13 cellular contexts compared by ENCODE assay signal in the genomic region with DNA sequence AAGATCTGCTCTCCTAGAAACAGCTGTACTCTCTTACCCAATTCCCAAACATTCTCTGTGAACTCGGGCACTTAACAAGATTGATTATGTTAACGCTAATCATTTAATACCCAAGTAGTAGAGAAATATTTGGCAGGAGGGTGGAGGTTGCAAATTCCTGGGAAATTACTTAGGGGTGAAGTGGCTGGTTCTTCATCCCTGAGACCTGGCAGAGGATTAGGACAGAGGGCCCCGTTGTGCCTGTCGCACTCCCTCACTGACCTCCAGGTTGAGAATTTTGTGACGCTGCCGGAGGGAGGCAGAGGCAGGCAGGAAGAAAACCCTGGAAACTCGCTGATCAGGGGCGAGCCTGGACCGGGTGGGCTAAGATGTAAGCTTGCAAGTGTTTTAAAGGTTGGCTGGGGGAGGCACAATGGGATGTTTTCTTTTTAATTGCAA.
DNase-seq lines count a peak whose midpoint lies in the region; ATAC-seq and TF ChIP-seq lines count a peak whose summit lies in the region.
"Had no signal": no experiment of that assay in that cellular context is flagged by ENCODE, and none has a peak within 500 bp of the region (broad histone marks: within the 10 kb centered on the region; RNA-seq: fewer than 3 reads in every experiment).

No MANE protein-coding gene starts in this region.

- H2BK12ac ChIP-seq in H9 (ENCODE audit: insufficient read length, low read depth, low read length) = no peak overlapping the region

- H3K79me1 ChIP-seq in H9 (ENCODE audit: insufficient read depth, low read depth, low read length, poor library complexity, severe bottlenecking) = peaks cover 3% of the 10 kb centered on the region

- TF ChIP-seq POLR2A in transverse colon (IDR thresholded peaks at IDR 0.05) = no peak

- TF ChIP-seq CTCF in H9 (conservative IDR thresholded peaks at IDR 0.05) (no peak), endodermal cell (conservative IDR thresholded peaks at IDR 0.05) (no peak), transverse colon (IDR thresholded peaks at IDR 0.05) (no peak)

- H3K9me3 ChIP-seq in H9 (ENCODE audit: control insufficient read depth, low read depth, low read length) = no peaks in the 10 kb centered on the region
- H3K9me3 ChIP-seq in endodermal cell (ENCODE audit: control insufficient read depth, low read length) = no peaks in the 10 kb centered on the region
- no peaks in the 10 kb centered on the region for H3K9me3 ChIP-seq in mesodermal cell (ENCODE audit: control insufficient read depth, low read length)
- H3K9me3 ChIP-seq in transverse colon = no peaks in the 10 kb centered on the region
- H3K9me3 ChIP-seq in aorta (ENCODE audit: control insufficient read depth, low read length) = no peaks in the 10 kb centered on the region

- no peak overlapping the region for H3K23ac ChIP-seq in H9 (ENCODE audit: insufficient read length, low read depth, low read length)

- H3K9me3 Mint-ChIP-seq in H9 (no peaks in the 10 kb centered on the region), endodermal cell (no peaks in the 10 kb centered on the region)
- H3K9me3 Mint-ChIP-seq: activated CD4-positive, alpha-beta memory T cell treated with anti-CD3 and anti-CD28 coated beads, Interleukin-2, amount 10 ng/mL, durations not matched to agents 7 days and 5 days; activated naive CD4-positive, alpha-beta T cell treated with anti-CD3 and anti-CD28 coated beads for 36 hours had no signal

- H3K56ac ChIP-seq in H9 (ENCODE audit: insufficient read length, low read depth, low read length) = no peak overlapping the region

- TF ChIP-seq EP300 in transverse colon (IDR thresholded peaks at IDR 0.05; ENCODE audit: low read depth) = no peak

- H3K4me3 Mint-ChIP-seq in H9 = peak overlapping the region in 1 of 2 experiments; percentile 66; a peak in 3 of 5 replicates
- no peak overlapping the region for H3K4me3 Mint-ChIP-seq in endodermal cell
- H3K4me3 Mint-ChIP-seq: activated CD4-positive, alpha-beta memory T cell treated with anti-CD3 and anti-CD28 coated beads, Interleukin-2, amount 10 ng/mL, durations not matched to agents 7 days and 5 days; activated naive CD4-positive, alpha-beta T cell treated with anti-CD3 and anti-CD28 coated beads for 36 hours; T-helper 17 cell had no signal

- ATAC-seq in aorta (ENCODE audit: low FRiP score) = no peak
- no peak for ATAC-seq in HG03108 (IDR thresholded peaks at IDR 0.05; ENCODE audit: unreplicated experiment)
- ATAC-seq in GM21786 (IDR thresholded peaks at IDR 0.05; ENCODE audit: unreplicated experiment) = no peak
- ATAC-seq: T-helper 17 cell had no signal

- H2AK5ac ChIP-seq in H9 (ENCODE audit: insufficient read length, low read length) = no peak overlapping the region

- H4K20me1 ChIP-seq in H9 (ENCODE audit: control insufficient read depth, insufficient read depth, insufficient read length) = no peaks in the 10 kb centered on the region

- WGBS in H9 (ENCODE audit: extremely low coverage, insufficient read length, low lambda C conversion rate) = no CpG with 5 or more reads among the region's 9 CpGs
- 10 to 32% methylated on average over 7 to 9 of the region's 9 CpGs for WGBS in endodermal cell (ENCODE audit: insufficient coverage in 1 of 2, insufficient read length in 1 of 2), 2 experiments
- WGBS in mesodermal cell (ENCODE audit: insufficient coverage in 2 of 2), 2 experiments = 5 to 9% methylated on average over 4 to 7 of the region's 9 CpGs
- 63 to 67% methylated on average over 9 of the region's 9 CpGs for WGBS in transverse colon (ENCODE audit: low coverage in 1 of 2), 2 donors
- 80 to 81% methylated on average over 9 of the region's 9 CpGs for WGBS in aorta, 2 donors

- H3K79me2 ChIP-seq in H9 (ENCODE audit: insufficient read depth, low read length) = peaks cover 9% of the 10 kb centered on the region; the same call in 1 of the 2 replicates

- H3K36me3 Mint-ChIP-seq in H9 (ENCODE audit: insufficient read depth in 1 of 3, low read depth in 3 of 3) (peaks cover 0 to 7% (median 4%) of the 10 kb centered on the region in 3 experiments; a peak in 4 of 7 replicates), endodermal cell (ENCODE audit: low read depth) (peaks cover 17% of the 10 kb centered on the region)

- no peak overlapping the region for H2BK120ac ChIP-seq in H9 (ENCODE audit: low read depth, low read length, poor library complexity, severe bottlenecking)

- H3K4me1 ChIP-seq in H9 (ENCODE audit: insufficient read depth, low read length) (peaks cover 37% of the 10 kb centered on the region; the same call in 1 of the 2 replicates), endodermal cell (ENCODE audit: control insufficient read depth, insufficient read depth, low read length) (peaks cover 29% of the 10 kb centered on the region), mesodermal cell (ENCODE audit: control insufficient read depth, insufficient read depth, low read length, poor library complexity, severe bottlenecking) (peaks cover 60% of the 10 kb centered on the region), transverse colon (peaks cover 4 to 22% (median 11%) of the 10 kb centered on the region in 4 donors), aorta (ENCODE audit: control insufficient read depth in 1 of 2, insufficient read depth in 2 of 2, low read length in 2 of 2) (peaks cover 1 to 5% of the 10 kb centered on the region in 2 donors)

- no peak overlapping the region for H3K27ac ChIP-seq in H9 (ENCODE audit: insufficient read length, low read depth, low read length)
- H3K27ac ChIP-seq in endodermal cell (ENCODE audit: low read depth, low read length) = no peak overlapping the region
- peak overlapping the region; percentile 41 for H3K27ac ChIP-seq in mesodermal cell (ENCODE audit: low read depth, low read length, severe bottlenecking)
- peak overlapping the region; percentile 43 to 61 (median 49) for H3K27ac ChIP-seq in transverse colon
- no peak overlapping the region for H3K27ac ChIP-seq in aorta (ENCODE audit: low read depth in 1 of 2, low read length in 2 of 2)

- H4K91ac ChIP-seq in H9 (ENCODE audit: insufficient read length, low read depth, low read length) = no peak overlapping the region

- peaks cover 27% of the 10 kb centered on the region for H3K36me3 ChIP-seq in endodermal cell (ENCODE audit: control insufficient read depth, insufficient read depth, low read length)
- H3K36me3 ChIP-seq in mesodermal cell (ENCODE audit: control insufficient read depth, insufficient read depth, low read length) = peaks cover 18% of the 10 kb centered on the region
- no peaks in the 10 kb centered on the region for H3K36me3 ChIP-seq in transverse colon
- H3K36me3 ChIP-seq in aorta (ENCODE audit: control insufficient read depth in 1 of 2, insufficient read depth in 2 of 2, low read length in 1 of 2) = no peaks in the 10 kb centered on the region

- in situ Hi-C loops in transverse colon (cut with MboI; ENCODE audit: low pct_ligation_motif_present in 1 of 4, low pct_unique_long_range_greater_than_20kb in 1 of 4, low sequenced_read_pairs in 3 of 4) = no loop called here

- H3K9ac ChIP-seq in H9 (ENCODE audit: extremely low read depth, insufficient read length, low read length) (no peak overlapping the region), endodermal cell (ENCODE audit: extremely low read depth, low read length, poor library complexity, severe bottlenecking) (no peak overlapping the region)

- no peaks in the 10 kb centered on the region for H3K27me3 ChIP-seq in H9 (ENCODE audit: insufficient read depth, low read length)
- no peaks in the 10 kb centered on the region for H3K27me3 ChIP-seq in endodermal cell (ENCODE audit: control insufficient read depth, insufficient read depth, low read length, poor library complexity, severe bottlenecking)
- no peaks in the 10 kb centered on the region for H3K27me3 ChIP-seq in transverse colon
- H3K27me3 ChIP-seq in aorta (ENCODE audit: control insufficient read depth in 1 of 2, insufficient read depth in 2 of 2, low read length in 1 of 2) = no peaks in the 10 kb centered on the region

- H3K4ac ChIP-seq in H9 (ENCODE audit: low read depth, low read length) = no peak overlapping the region

- H3K18ac ChIP-seq in H9 (ENCODE audit: insufficient read length, low read depth, low read length) = no peak overlapping the region

- no peak overlapping the region for H4K5ac ChIP-seq in H9 (ENCODE audit: insufficient read length, low read depth, low read length)

- intact Hi-C loops in transverse colon (cut with DNase I; ENCODE audit: low total_unique reads) = loop anchor here (10.0 kb wide), 2 partner anchors 222 to 252 kb away; no protein-coding TSS in a partner anchor
- intact Hi-C loops in aorta (cut with DNase I) = loop anchor here in 1 of 2 donors (10.0 kb wide), 2 partner anchors 252 to 392 kb away; no protein-coding TSS in a partner anchor

- no peaks in the 10 kb centered on the region for H3K27me3 Mint-ChIP-seq in H9 (ENCODE audit: low read depth)
- no peaks in the 10 kb centered on the region for H3K27me3 Mint-ChIP-seq in endodermal cell (ENCODE audit: insufficient read depth)

- H2BK15ac ChIP-seq in H9 (ENCODE audit: low read depth, low read length) = no peak overlapping the region

- H3K4me3 ChIP-seq in endodermal cell (ENCODE audit: low read length) (no peak overlapping the region), mesodermal cell (ENCODE audit: extremely low read depth, insufficient read depth, low read length, poor library complexity, severe bottlenecking) (no peak overlapping the region), transverse colon (no peak overlapping the region), aorta (ENCODE audit: low read length in 2 of 2) (no peak overlapping the region)

- no peak overlapping the region for H3K4me2 ChIP-seq in H9 (ENCODE audit: insufficient read depth, insufficient read length, low read length)

- H3K4me1 Mint-ChIP-seq in H9 = peaks cover 94 to 100% of the 10 kb centered on the region in 2 experiments
- peaks cover 81% of the 10 kb centered on the region for H3K4me1 Mint-ChIP-seq in endodermal cell
- H3K4me1 Mint-ChIP-seq: activated CD4-positive, alpha-beta memory T cell treated with anti-CD3 and anti-CD28 coated beads, Interleukin-2, amount 10 ng/mL, durations not matched to agents 7 days and 5 days had no signal

- H2AFZ ChIP-seq in H9 (ENCODE audit: low read length) = no peak overlapping the region

- no peaks in the 10 kb centered on the region for H3K23me2 ChIP-seq in H9 (ENCODE audit: insufficient read length, low read depth, low read length, poor library complexity, severe bottlenecking)

- H3T11ph ChIP-seq in H9 (ENCODE audit: low read length) = no peak overlapping the region

- peak; percentile 56 for DNase-seq in H9
- peak; percentile 87 for DNase-seq in endodermal cell
- DNase-seq in transverse colon = no peak
- no peak for DNase-seq in aorta
- DNase-seq: activated CD4-positive, alpha-beta memory T cell treated with anti-CD3 and anti-CD28 coated beads, Interleukin-2, amount 10 ng/mL, durations not matched to agents 7 days and 5 days; activated naive CD4-positive, alpha-beta T cell treated with anti-CD3 and anti-CD28 coated beads for 36 hours; DMS 273 treated with DMSO at 0.1 percent for 48 hours; foreskin melanocyte; NCI-H1930; T-helper 17 cell had no signal

- H4K8ac ChIP-seq in H9 (replicated peaks; ENCODE audit: insufficient read length, low read depth, low read length) = no peak overlapping the region

- H3K14ac ChIP-seq in H9 (ENCODE audit: insufficient read depth, low read length) = no peak overlapping the region

- H3K27ac Mint-ChIP-seq in H9 (peak overlapping the region; percentile 69 to 94 (median 85)), endodermal cell (peak overlapping the region; percentile 82)
- H3K27ac Mint-ChIP-seq: activated CD4-positive, alpha-beta memory T cell treated with anti-CD3 and anti-CD28 coated beads, Interleukin-2, amount 10 ng/mL, durations not matched to agents 7 days and 5 days; activated naive CD4-positive, alpha-beta T cell treated with anti-CD3 and anti-CD28 coated beads for 36 hours; T-helper 17 cell had no signal

- H2BK20ac ChIP-seq in H9 (ENCODE audit: low read depth, low read length, poor library complexity, severe bottlenecking) = no peak overlapping the region

- H2BK5ac ChIP-seq in H9 (ENCODE audit: insufficient read length, low read length) = no peak overlapping the region

Comparison
In these comparisons a context has a peak if more than half of its experiments do, and no peak if none do; other contexts are left out.
1. DNase-seq: peak in H9 (single experiment) and endodermal cell (single experiment); none in transverse colon (single experiment) and aorta (0 of 2).
2. H3K27ac ChIP-seq: peak in mesodermal cell (single experiment) and transverse colon (4 of 4); none in H9 (single experiment), endodermal cell (single experiment) and aorta (0 of 2).